Comparison of ENCODE assay signal across 1 cellular context in the genomic region with DNA sequence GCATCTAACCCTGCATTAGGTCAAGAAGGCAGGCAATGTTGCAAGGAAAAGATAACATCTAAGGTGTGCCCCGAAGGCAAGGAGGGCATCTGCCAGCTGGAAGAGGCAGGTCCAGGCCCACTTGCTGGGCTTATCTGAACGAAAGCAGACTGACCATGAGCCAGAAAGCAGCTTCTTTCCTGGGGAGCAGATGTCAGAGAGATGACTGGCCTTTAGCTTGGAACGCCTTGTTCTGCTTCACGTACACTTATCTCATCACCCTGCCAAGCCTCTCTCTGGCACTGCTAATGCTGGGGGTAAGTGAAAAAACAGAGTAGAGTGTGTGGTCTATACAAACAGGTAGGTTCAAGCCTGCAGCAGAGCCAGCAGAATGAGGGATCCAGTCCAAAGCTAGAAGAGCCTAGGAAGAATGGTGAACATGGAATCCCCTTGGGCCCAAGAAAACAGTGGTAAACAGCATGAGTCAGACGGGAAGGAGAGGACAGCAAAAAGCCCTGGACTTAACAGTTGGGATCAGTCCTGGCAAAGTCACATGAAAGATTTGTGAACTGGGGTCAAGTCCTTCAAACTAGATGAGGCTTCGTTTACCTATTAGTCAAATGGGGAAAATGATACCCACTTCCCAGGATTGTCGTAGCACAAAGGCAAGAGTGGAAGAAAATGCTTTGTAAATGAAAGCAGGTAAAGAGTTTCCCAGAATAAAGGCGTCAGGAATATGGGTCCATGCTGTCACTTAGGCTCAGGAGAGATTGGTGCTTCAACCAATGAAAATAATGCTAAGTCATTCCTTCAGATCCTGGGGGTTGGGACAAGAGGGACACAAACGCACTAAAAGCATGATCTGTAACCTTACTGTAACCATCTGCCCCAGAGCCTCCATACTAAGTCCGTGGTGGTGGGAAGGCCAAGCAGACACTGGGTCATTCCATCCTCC.
TF ChIP-seq lines count a peak whose summit lies in the region.

No MANE protein-coding gene starts in this region.

TF ChIP-seq in GM23338, 12 proteins besides CTCF, POLR2A, EP300 and RAD21 (continued from another document):
- TF ChIP-seq, protein P1, sequence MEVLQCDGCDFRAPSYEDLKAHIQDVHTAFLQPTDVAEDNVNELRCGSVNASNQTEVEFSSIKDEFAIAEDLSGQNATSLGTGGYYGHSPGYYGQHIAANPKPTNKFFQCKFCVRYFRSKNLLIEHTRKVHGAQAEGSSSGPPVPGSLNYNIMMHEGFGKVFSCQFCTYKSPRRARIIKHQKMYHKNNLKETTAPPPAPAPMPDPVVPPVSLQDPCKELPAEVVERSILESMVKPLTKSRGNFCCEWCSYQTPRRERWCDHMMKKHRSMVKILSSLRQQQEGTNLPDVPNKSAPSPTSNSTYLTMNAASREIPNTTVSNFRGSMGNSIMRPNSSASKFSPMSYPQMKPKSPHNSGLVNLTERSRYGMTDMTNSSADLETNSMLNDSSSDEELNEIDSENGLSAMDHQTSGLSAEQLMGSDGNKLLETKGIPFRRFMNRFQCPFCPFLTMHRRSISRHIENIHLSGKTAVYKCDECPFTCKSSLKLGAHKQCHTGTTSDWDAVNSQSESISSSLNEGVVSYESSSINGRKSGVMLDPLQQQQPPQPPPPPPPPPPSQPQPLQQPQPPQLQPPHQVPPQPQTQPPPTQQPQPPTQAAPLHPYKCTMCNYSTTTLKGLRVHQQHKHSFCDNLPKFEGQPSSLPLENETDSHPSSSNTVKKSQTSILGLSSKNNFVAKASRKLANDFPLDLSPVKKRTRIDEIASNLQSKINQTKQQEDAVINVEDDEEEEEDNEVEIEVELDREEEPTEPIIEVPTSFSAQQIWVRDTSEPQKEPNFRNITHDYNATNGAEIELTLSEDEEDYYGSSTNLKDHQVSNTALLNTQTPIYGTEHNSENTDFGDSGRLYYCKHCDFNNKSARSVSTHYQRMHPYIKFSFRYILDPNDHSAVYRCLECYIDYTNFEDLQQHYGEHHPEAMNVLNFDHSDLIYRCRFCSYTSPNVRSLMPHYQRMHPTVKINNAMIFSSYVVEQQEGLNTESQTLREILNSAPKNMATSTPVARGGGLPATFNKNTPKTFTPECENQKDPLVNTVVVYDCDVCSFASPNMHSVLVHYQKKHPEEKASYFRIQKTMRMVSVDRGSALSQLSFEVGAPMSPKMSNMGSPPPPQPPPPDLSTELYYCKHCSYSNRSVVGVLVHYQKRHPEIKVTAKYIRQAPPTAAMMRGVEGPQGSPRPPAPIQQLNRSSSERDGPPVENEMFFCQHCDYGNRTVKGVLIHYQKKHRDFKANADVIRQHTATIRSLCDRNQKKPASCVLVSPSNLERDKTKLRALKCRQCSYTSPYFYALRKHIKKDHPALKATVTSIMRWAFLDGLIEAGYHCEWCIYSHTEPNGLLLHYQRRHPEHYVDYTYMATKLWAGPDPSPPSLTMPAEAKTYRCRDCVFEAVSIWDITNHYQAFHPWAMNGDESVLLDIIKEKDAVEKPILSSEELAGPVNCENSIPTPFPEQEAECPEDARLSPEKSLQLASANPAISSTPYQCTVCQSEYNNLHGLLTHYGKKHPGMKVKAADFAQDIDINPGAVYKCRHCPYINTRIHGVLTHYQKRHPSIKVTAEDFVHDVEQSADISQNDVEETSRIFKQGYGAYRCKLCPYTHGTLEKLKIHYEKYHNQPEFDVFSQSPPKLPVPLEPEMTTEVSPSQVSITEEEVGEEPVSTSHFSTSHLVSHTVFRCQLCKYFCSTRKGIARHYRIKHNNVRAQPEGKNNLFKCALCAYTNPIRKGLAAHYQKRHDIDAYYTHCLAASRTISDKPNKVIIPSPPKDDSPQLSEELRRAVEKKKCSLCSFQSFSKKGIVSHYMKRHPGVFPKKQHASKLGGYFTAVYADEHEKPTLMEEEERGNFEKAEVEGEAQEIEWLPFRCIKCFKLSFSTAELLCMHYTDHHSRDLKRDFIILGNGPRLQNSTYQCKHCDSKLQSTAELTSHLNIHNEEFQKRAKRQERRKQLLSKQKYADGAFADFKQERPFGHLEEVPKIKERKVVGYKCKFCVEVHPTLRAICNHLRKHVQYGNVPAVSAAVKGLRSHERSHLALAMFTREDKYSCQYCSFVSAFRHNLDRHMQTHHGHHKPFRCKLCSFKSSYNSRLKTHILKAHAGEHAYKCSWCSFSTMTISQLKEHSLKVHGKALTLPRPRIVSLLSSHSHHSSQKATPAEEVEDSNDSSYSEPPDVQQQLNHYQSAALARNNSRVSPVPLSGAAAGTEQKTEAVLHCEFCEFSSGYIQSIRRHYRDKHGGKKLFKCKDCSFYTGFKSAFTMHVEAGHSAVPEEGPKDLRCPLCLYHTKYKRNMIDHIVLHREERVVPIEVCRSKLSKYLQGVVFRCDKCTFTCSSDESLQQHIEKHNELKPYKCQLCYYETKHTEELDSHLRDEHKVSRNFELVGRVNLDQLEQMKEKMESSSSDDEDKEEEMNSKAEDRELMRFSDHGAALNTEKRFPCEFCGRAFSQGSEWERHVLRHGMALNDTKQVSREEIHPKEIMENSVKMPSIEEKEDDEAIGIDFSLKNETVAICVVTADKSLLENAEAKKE (CRISPR knock-in tag; IDR thresholded peaks at IDR 0.05): no peak
- TF ChIP-seq STAT1 (IDR thresholded peaks at IDR 0.05; ENCODE audit: unreplicated experiment) (no peak), ZNF331 (CRISPR knock-in tag; IDR thresholded peaks at IDR 0.05; ENCODE audit: low read depth) (no peak), JUNB (IDR thresholded peaks at IDR 0.05; ENCODE audit: unreplicated experiment) (no peak), POLR2AphosphoS5 (IDR thresholded peaks at IDR 0.05; ENCODE audit: low read depth) (no peak), EZH2 (IDR thresholded peaks at IDR 0.05; ENCODE audit: low read depth, unreplicated experiment) (no peak), NANOG (IDR thresholded peaks at IDR 0.05; ENCODE audit: borderline replicate concordance) (no peak), EZH2phosphoT487 (IDR thresholded peaks at IDR 0.05; ENCODE audit: unreplicated experiment) (no peak)
- TF ChIP-seq, protein P2, sequence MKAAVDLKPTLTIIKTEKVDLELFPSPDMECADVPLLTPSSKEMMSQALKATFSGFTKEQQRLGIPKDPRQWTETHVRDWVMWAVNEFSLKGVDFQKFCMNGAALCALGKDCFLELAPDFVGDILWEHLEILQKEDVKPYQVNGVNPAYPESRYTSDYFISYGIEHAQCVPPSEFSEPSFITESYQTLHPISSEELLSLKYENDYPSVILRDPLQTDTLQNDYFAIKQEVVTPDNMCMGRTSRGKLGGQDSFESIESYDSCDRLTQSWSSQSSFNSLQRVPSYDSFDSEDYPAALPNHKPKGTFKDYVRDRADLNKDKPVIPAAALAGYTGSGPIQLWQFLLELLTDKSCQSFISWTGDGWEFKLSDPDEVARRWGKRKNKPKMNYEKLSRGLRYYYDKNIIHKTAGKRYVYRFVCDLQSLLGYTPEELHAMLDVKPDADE (IDR thresholded peaks at IDR 0.05): no peak
